In genomic region chr9:88789785-88790184, GRCh38 we compare ENCODE assay signal across 22 cellular contexts.
A peak's percentile ranks its signal among the peaks of the same experiment; 100 is the strongest.
DNase-seq lines count a peak whose midpoint lies in the region; FAIRE-seq and TF ChIP-seq lines count a peak whose summit lies in the region.
"Had no signal": no experiment of that assay in that cellular context is flagged by ENCODE, and none has a peak within 500 bp of the region (broad histone marks: within the 10 kb centered on the region; RNA-seq: fewer than 3 reads in every experiment).

No MANE protein-coding gene starts in this region.

- H3K4me3 ChIP-seq in mammary epithelial cell (replicated peaks in 1 of 3; ENCODE audit: insufficient read depth in 1 of 3, low read depth in 2 of 3, low read length in 3 of 3) (no peak overlapping the region), keratinocyte (ENCODE audit: control insufficient read depth in 2 of 3, extremely low read depth in 1 of 3, insufficient read depth in 2 of 3, low read depth in 1 of 3, low read length in 3 of 3) (no peak overlapping the region)
- H3K4me3 ChIP-seq: esophagus squamous epithelium, GM12878, hepatocyte had no signal

- no peaks in the 10 kb centered on the region for H3K36me3 ChIP-seq in mammary epithelial cell (ENCODE audit: insufficient read depth, low read length)
- no peaks in the 10 kb centered on the region for H3K36me3 ChIP-seq in keratinocyte (ENCODE audit: control insufficient read depth in 2 of 2, extremely low read depth in 1 of 2, insufficient read depth in 2 of 2, low read length in 2 of 2)
- H3K36me3 ChIP-seq: esophagus squamous epithelium had no signal

- peak; percentile 82 for FAIRE-seq in keratinocyte (lab: Jason Lieb, UNC)
- FAIRE-seq: G401.6, GM12878, kidney had no signal

- intact Hi-C loops in mammary epithelial cell (cut with micrococcal nuclease): loop anchor here (2.0 kb wide), 1 partner anchor 23 kb away; no protein-coding TSS in a partner anchor

- H3K9me3 Mint-ChIP-seq in activated CD4-positive, alpha-beta memory T cell treated with anti-CD3 and anti-CD28 coated beads, Interleukin-2, amount 10 ng/mL, durations not matched to agents 7 days and 5 days: no peaks in the 10 kb centered on the region
- H3K9me3 Mint-ChIP-seq: WTC11 had no signal

- H3K27me3 ChIP-seq in mammary epithelial cell (ENCODE audit: insufficient read depth, low read length) (no peaks in the 10 kb centered on the region), keratinocyte (ENCODE audit: control insufficient read depth, extremely low read depth, insufficient read depth, low read length) (no peaks in the 10 kb centered on the region)
- H3K27me3 ChIP-seq: hepatocyte had no signal

- H3K36me3 Mint-ChIP-seq in activated CD4-positive, alpha-beta memory T cell treated with anti-CD3 and anti-CD28 coated beads, Interleukin-2, amount 10 ng/mL, durations not matched to agents 7 days and 5 days (ENCODE audit: low read depth): no peaks in the 10 kb centered on the region
- H3K36me3 Mint-ChIP-seq: naive thymus-derived CD4-positive, alpha-beta T cell; WTC11 had no signal

- 52% methylated on average over 3 of the region's 3 CpGs for WGBS in mammary epithelial cell (ENCODE audit: low coverage, missing lambda C conversion rate)

- in situ Hi-C loops in mammary epithelial cell (cut with MboI; ENCODE audit: low sequenced_read_pairs in 2 of 2): no loop called here

- H2AFZ ChIP-seq in mammary epithelial cell (ENCODE audit: low read depth, low read length) (no peak overlapping the region), keratinocyte (ENCODE audit: control insufficient read depth, low read length) (no peak overlapping the region)
- H2AFZ ChIP-seq: hepatocyte had no signal

- no peaks in the 10 kb centered on the region for H3K4me1 Mint-ChIP-seq in activated CD4-positive, alpha-beta memory T cell treated with anti-CD3 and anti-CD28 coated beads, Interleukin-2, amount 10 ng/mL, durations not matched to agents 7 days and 5 days
- H3K4me1 Mint-ChIP-seq: T-helper 17 cell, WTC11 had no signal

- H3K9me3 ChIP-seq in mammary epithelial cell (replicated peaks; ENCODE audit: insufficient read depth, low read length) (no peaks in the 10 kb centered on the region), keratinocyte (ENCODE audit: control insufficient read depth, low read depth, low read length) (no peaks in the 10 kb centered on the region)
- H3K9me3 ChIP-seq: esophagus squamous epithelium had no signal

- no peak overlapping the region for H3K27ac Mint-ChIP-seq in activated CD4-positive, alpha-beta memory T cell treated with anti-CD3 and anti-CD28 coated beads, Interleukin-2, amount 10 ng/mL, durations not matched to agents 7 days and 5 days
- H3K27ac Mint-ChIP-seq: naive thymus-derived CD4-positive, alpha-beta T cell; T-helper 17 cell; WTC11 had no signal

- no peak overlapping the region for H3K4me3 Mint-ChIP-seq in activated CD4-positive, alpha-beta memory T cell treated with anti-CD3 and anti-CD28 coated beads, Interleukin-2, amount 10 ng/mL, durations not matched to agents 7 days and 5 days
- H3K4me3 Mint-ChIP-seq: naive thymus-derived CD4-positive, alpha-beta T cell; T-helper 17 cell; WTC11 had no signal

- H3K79me2 ChIP-seq in mammary epithelial cell (ENCODE audit: insufficient read depth, low read length) (no peaks in the 10 kb centered on the region), keratinocyte (ENCODE audit: control insufficient read depth, insufficient read depth, low read length) (no peaks in the 10 kb centered on the region)
- H3K79me2 ChIP-seq: hepatocyte had no signal

- POLR2A ChIA-PET in activated CD4-positive, alpha-beta memory T cell treated with anti-CD3 and anti-CD28 coated beads, Interleukin-2, amount 10 ng/mL, durations not matched to agents 7 days and 5 days (lab: Charles Lee): no interaction called here

- H3K27me3 Mint-ChIP-seq in activated CD4-positive, alpha-beta memory T cell treated with anti-CD3 and anti-CD28 coated beads, Interleukin-2, amount 10 ng/mL, durations not matched to agents 7 days and 5 days: peaks cover 4% of the 10 kb centered on the region

- H3K4me2 ChIP-seq in mammary epithelial cell (ENCODE audit: insufficient read depth, low read depth, low read length) (peak overlapping the region; percentile 1), keratinocyte (ENCODE audit: control insufficient read depth, extremely low read depth, insufficient read depth, low read depth, low read length) (peak overlapping the region; percentile 11)
- H3K4me2 ChIP-seq: hepatocyte had no signal

- H3K27ac ChIP-seq in mammary epithelial cell (ENCODE audit: insufficient read depth, low read depth, low read length) (peak overlapping the region; percentile 56), keratinocyte (ENCODE audit: control insufficient read depth, insufficient read depth, low read length) (peak overlapping the region; percentile 67)
- H3K27ac ChIP-seq: esophagus squamous epithelium, hepatocyte had no signal

- CTCF ChIA-PET in mammary epithelial cell (lab: Charles Lee; ENCODE audit: low non-redundant PET): no interaction called here
- CTCF ChIA-PET in activated CD4-positive, alpha-beta memory T cell treated with anti-CD3 and anti-CD28 coated beads, Interleukin-2, amount 10 ng/mL, durations not matched to agents 7 days and 5 days (lab: Charles Lee): no interaction called here

- no peak for TF ChIP-seq CTCF in mammary epithelial cell (conservative IDR thresholded peaks at IDR 0.05 in 1 of 2, IDR thresholded peaks at IDR 0.05 in 1 of 2; ENCODE audit: extremely low read depth in 1 of 2, insufficient read depth in 1 of 2, low read depth in 1 of 2, low read length in 2 of 2)
- no peak for TF ChIP-seq CTCF in keratinocyte (optimal IDR thresholded peaks at IDR 0.05 in 1 of 3, IDR thresholded peaks at IDR 0.05 in 1 of 3, conservative IDR thresholded peaks at IDR 0.05 in 1 of 3; ENCODE audit: extremely low read depth in 1 of 3, insufficient read depth in 2 of 3, low read length in 3 of 3)

- dilution Hi-C loops in mammary epithelial cell (cut with HindIII; ENCODE audit: low sequenced_read_pairs): no loop called here
- dilution Hi-C loops in keratinocyte (cut with MboI; ENCODE audit: extremely low pct_ligation_motif_present, low sequenced_read_pairs): no loop called here

- H4K20me1 ChIP-seq in mammary epithelial cell (ENCODE audit: insufficient read depth, low read length): no peaks in the 10 kb centered on the region
- H4K20me1 ChIP-seq in keratinocyte (ENCODE audit: control insufficient read depth, extremely low read depth, insufficient read depth, low read length): no peaks in the 10 kb centered on the region

- DNase-seq in AG20443 (ENCODE audit: low spot score) (peak; percentile 43), HPDE6-E6E7 (ENCODE audit: extremely low spot score) (peak; percentile 36), mammary epithelial cell (peak; percentile 92), keratinocyte (ENCODE audit: low read depth, low spot score) (peak; percentile 83), C1 segment of cervical spinal cord (lab: John Stamatoyannopoulos, UW) (no peak), T1000 (lab: John Stamatoyannopoulos, UW) (no peak)
- DNase-seq in activated CD4-positive, alpha-beta memory T cell treated with anti-CD3 and anti-CD28 coated beads, Interleukin-2, amount 10 ng/mL, durations not matched to agents 7 days and 5 days: no peak
- DNase-seq: activated effector memory CD4-positive, alpha-beta T cell treated with Interleukin-2 at 50 U/mL for 16 hours; aorta; esophagus squamous epithelium; Karpas-422; kidney; mesenchymal stem cell; naive thymus-derived CD4-positive, alpha-beta T cell; NCI-H1105; NCI-H69; stimulated activated CD4-positive, alpha-beta T cell treated with anti-CD3 and anti-CD28 coated beads, Interleukin-4, amount 100 ng/mL, for 1 hour; T-helper 17 cell had no signal

- H3K4me1 ChIP-seq in mammary epithelial cell (ENCODE audit: insufficient read depth, low read length) (peaks cover 29% of the 10 kb centered on the region), keratinocyte (ENCODE audit: control insufficient read depth, extremely low read depth, insufficient read depth, low read length) (peaks cover 25% of the 10 kb centered on the region)

- no peak overlapping the region for H3K9ac ChIP-seq in mammary epithelial cell (ENCODE audit: insufficient read depth, low read length)
- no peak overlapping the region for H3K9ac ChIP-seq in keratinocyte (ENCODE audit: control insufficient read depth, extremely low read depth, insufficient read depth, low read length)

- BruUV-seq in mammary epithelial cell (replicated peaks; lab: Mats Ljungman, UMichigan): no TSS peak

- H3K9me1 ChIP-seq in keratinocyte (ENCODE audit: control insufficient read depth, extremely low read depth, insufficient read depth, low read length): no peaks in the 10 kb centered on the region

Comparison
In these comparisons a context has a peak if more than half of its experiments do, and no peak if none do; other contexts are left out.
1. DNase-seq: peak in AG20443 (single experiment), HPDE6-E6E7 (single experiment), mammary epithelial cell (single experiment) and keratinocyte (single experiment); none in C1 segment of cervical spinal cord (0 of 14), activated CD4-positive, alpha-beta memory T cell treated with anti-CD3 and anti-CD28 coated beads, Interleukin-2, amount 10 ng/mL, durations not matched to agents 7 days and 5 days (single experiment) and T1000 (single experiment).